Comparison of ENCODE assay signal across 1 cellular context in genomic region chr12:76768566-76768965, GRCh38.
TF ChIP-seq lines count a peak whose summit lies in the region.

No MANE protein-coding gene starts in this region.

TF ChIP-seq in IMR-90, 13 proteins besides CTCF, POLR2A, EP300 and RAD21:
- TF ChIP-seq RFX5 (IDR thresholded peaks at IDR 0.05; ENCODE audit: low read depth, low read length) (no peak), BHLHE40 (IDR thresholded peaks at IDR 0.05; ENCODE audit: low read depth, low read length) (no peak), FOS (IDR thresholded peaks at IDR 0.05; ENCODE audit: low read depth, low read length) (no peak), MXI1 (IDR thresholded peaks at IDR 0.05; ENCODE audit: borderline replicate concordance, low read depth, low read length) (no peak), MAFK (IDR thresholded peaks at IDR 0.05; ENCODE audit: low read depth, low read length) (no peak), ELK1 (IDR thresholded peaks at IDR 0.05; ENCODE audit: borderline replicate concordance, low read depth, low read length) (no peak), USF2 (IDR thresholded peaks at IDR 0.05; ENCODE audit: low read depth, low read length) (no peak), NFE2L2 (IDR thresholded peaks at IDR 0.05; ENCODE audit: low read depth, low read length) (no peak), CHD1 (IDR thresholded peaks at IDR 0.05; ENCODE audit: low read depth, low read length) (no peak), SMC3 (IDR thresholded peaks at IDR 0.05; ENCODE audit: low read depth, low read length) (no peak), CEBPB (IDR thresholded peaks at IDR 0.05; ENCODE audit: low read depth, low read length) (no peak), MAZ (IDR thresholded peaks at IDR 0.05; ENCODE audit: borderline replicate concordance, low read depth, low read length) (no peak), RCOR1 (IDR thresholded peaks at IDR 0.05; ENCODE audit: insufficient replicate concordance, low read length) (no peak)
TF ChIP-seq in IMR-90: peak in this region for 0.
